ENCODE assay signal across 1 cellular context in genomic region chr1:64953241-64953640, GRCh38.
A peak's percentile ranks its signal among the peaks of the same experiment; 100 is the strongest.
TF ChIP-seq lines count a peak whose summit lies in the region.

No MANE protein-coding gene starts in this region.

TF ChIP-seq in HepG2, 621 proteins besides CTCF, POLR2A, EP300 and RAD21 (continued from another document and continues in another):
- TF ChIP-seq ARID5B (CRISPR knock-in tag; IDR thresholded peaks at IDR 0.05) (peak; percentile 64), ZZZ3 (CRISPR knock-in tag; IDR thresholded peaks at IDR 0.05; ENCODE audit: borderline replicate concordance) (no peak), FOXP4 (CRISPR knock-in tag; IDR thresholded peaks at IDR 0.05) (peak; percentile 55), ZNF672 (CRISPR knock-in tag; IDR thresholded peaks at IDR 0.05) (no peak), FOXA1 (IDR thresholded peaks at IDR 0.05) (no peak), FOXA1 (CRISPR knock-in tag; IDR thresholded peaks at IDR 0.05) (0 out of 2 replicates have a peak, but pooled peaks have one; percentile 36), ZEB1 (IDR thresholded peaks at IDR 0.05; ENCODE audit: insufficient replicate concordance, low read depth) (peak; percentile 91), HOMEZ (CRISPR knock-in tag; IDR thresholded peaks at IDR 0.05; ENCODE audit: low read depth) (peak; percentile 50; the same call in 1 of the 2 replicates), CEBPG (CRISPR knock-in tag; IDR thresholded peaks at IDR 0.05) (peak; percentile 57), ZNF530 (CRISPR knock-in tag; IDR thresholded peaks at IDR 0.05; ENCODE audit: low read depth) (no peak), ZSCAN5A (CRISPR knock-in tag; IDR thresholded peaks at IDR 0.05; ENCODE audit: borderline replicate concordance) (no peak), ESRRA (CRISPR knock-in tag; IDR thresholded peaks at IDR 0.05; ENCODE audit: low read depth) (no peak), ZNF816 (CRISPR knock-in tag; IDR thresholded peaks at IDR 0.05; ENCODE audit: borderline replicate concordance) (no peak), PAX8 (CRISPR knock-in tag; IDR thresholded peaks at IDR 0.05; ENCODE audit: borderline replicate concordance) (no peak), SAP130 (CRISPR knock-in tag; IDR thresholded peaks at IDR 0.05; ENCODE audit: low read depth) (peak; percentile 43), SOX13 (IDR thresholded peaks at IDR 0.05) (no peak), SOX13 (CRISPR knock-in tag; conservative IDR thresholded peaks at IDR 0.05 in 1 of 2, IDR thresholded peaks at IDR 0.05 in 1 of 2) (peak in 1 of 2 experiments; percentile 35; a peak in 1 of 4 replicates), ZNF556 (CRISPR knock-in tag; IDR thresholded peaks at IDR 0.05; ENCODE audit: borderline replicate concordance) (no peak), ZNF235 (CRISPR knock-in tag; IDR thresholded peaks at IDR 0.05; ENCODE audit: borderline replicate concordance) (no peak), NR1H2 (CRISPR knock-in tag; IDR thresholded peaks at IDR 0.05; ENCODE audit: borderline replicate concordance, low read depth) (no peak), ZNF501 (CRISPR knock-in tag; IDR thresholded peaks at IDR 0.05) (0 out of 2 replicates have a peak, but pooled peaks have one; percentile 13), FOXO1 (CRISPR knock-in tag; IDR thresholded peaks at IDR 0.05) (peak; percentile 60; the same call in 1 of the 2 replicates), HNF4G (IDR thresholded peaks at IDR 0.05; ENCODE audit: borderline replicate concordance, low read depth, low read length) (no peak), HNF4G (CRISPR knock-in tag; IDR thresholded peaks at IDR 0.05; ENCODE audit: borderline replicate concordance, low read depth) (peak; percentile 21; the same call in 1 of the 2 replicates), CERS6 (CRISPR knock-in tag; IDR thresholded peaks at IDR 0.05) (no peak), RFX1 (IDR thresholded peaks at IDR 0.05) (no peak), ZNF609 (CRISPR knock-in tag; IDR thresholded peaks at IDR 0.05; ENCODE audit: borderline replicate concordance) (no peak), ZNF510 (CRISPR knock-in tag; IDR thresholded peaks at IDR 0.05; ENCODE audit: low read depth) (no peak), AHDC1 (CRISPR knock-in tag; IDR thresholded peaks at IDR 0.05; ENCODE audit: borderline replicate concordance) (peak; percentile 26; the same call in 1 of the 2 replicates), GATAD2A (CRISPR knock-in tag; IDR thresholded peaks at IDR 0.05) (peak; percentile 58), THAP8 (CRISPR knock-in tag; IDR thresholded peaks at IDR 0.05; ENCODE audit: borderline replicate concordance) (no peak), SMARCE1 (IDR thresholded peaks at IDR 0.05; ENCODE audit: borderline replicate concordance) (no peak), HINFP (CRISPR knock-in tag; IDR thresholded peaks at IDR 0.05; ENCODE audit: low read depth) (no peak), ZNF264 (CRISPR knock-in tag; IDR thresholded peaks at IDR 0.05) (peak; percentile 76), FOXP1 (IDR thresholded peaks at IDR 0.05) (no peak), FOXP1 (CRISPR knock-in tag; IDR thresholded peaks at IDR 0.05) (peak; percentile 74)
